In the genomic region with DNA sequence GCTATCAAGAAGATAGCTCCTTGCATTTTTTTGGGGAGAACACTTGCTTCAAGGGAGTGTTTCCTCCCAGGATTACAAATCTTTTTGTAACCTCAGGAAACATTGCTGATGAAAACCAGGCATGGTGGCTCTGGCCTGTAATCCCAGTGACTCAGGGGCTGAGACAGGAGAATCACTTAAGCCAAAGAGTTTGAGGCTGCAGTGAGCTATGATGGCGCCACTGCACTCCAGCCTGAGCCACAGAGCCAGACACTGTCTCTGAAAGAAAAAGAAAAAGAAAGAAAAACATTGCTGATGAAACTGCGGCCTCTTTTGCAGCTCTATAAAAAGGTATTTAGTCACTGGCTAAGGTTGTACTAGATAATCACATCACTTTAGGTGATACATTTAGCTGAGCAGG, we compare ENCODE assay signal across 8 cellular contexts. TPM values are rescaled to one million over a fixed set of nuclear protein-coding genes. Genes with fewer than 3 reads are reported as not detected.
DNase-seq lines count a peak whose midpoint lies in the region; ATAC-seq and TF ChIP-seq lines count a peak whose summit lies in the region.

No MANE protein-coding gene starts in this region.

- no peaks in the 10 kb centered on the region for H4K20me1 ChIP-seq in hepatocyte (ENCODE audit: insufficient read depth, poor library complexity, severe bottlenecking)

- peaks cover 16% of the 10 kb centered on the region for H3K9me3 ChIP-seq in left ventricle myocardium inferior (replicated peaks)
- H3K9me3 ChIP-seq in hepatocyte (ENCODE audit: low read depth): no peaks in the 10 kb centered on the region
- peaks cover 0 to 12% (median 4%) of the 10 kb centered on the region in 4 donors for H3K9me3 ChIP-seq in upper lobe of left lung

- H3K4me3 ChIP-seq in left ventricle myocardium inferior (no peak overlapping the region), hepatocyte (no peak overlapping the region), upper lobe of left lung (no peak overlapping the region)

- DNase-seq in left ventricle myocardium inferior (no peak), Right ventricle myocardium inferior (ENCODE audit: missing footprints) (no peak), hepatocyte (ENCODE audit: low spot score) (peak; percentile 50), upper lobe of left lung (no peak)
- DNase-seq in stimulated activated naive CD4-positive, alpha-beta T cell (lab: John Stamatoyannopoulos, UW): no peak
- no peak for DNase-seq in activated CD4-positive, alpha-beta T cell treated with anti-CD3 and anti-CD28 coated beads, Interleukin-2, amount 50 U/mL, for 48 hours

- H3K36me3 ChIP-seq in left ventricle myocardium inferior: no peaks in the 10 kb centered on the region
- no peaks in the 10 kb centered on the region for H3K36me3 ChIP-seq in hepatocyte (replicated peaks; ENCODE audit: insufficient read depth, low read depth)
- no peaks in the 10 kb centered on the region for H3K36me3 ChIP-seq in upper lobe of left lung

- no peaks in the 10 kb centered on the region for H3K79me2 ChIP-seq in hepatocyte

- peak overlapping the region; percentile 43 for H2AFZ ChIP-seq in hepatocyte

- TF ChIP-seq POLR2A in upper lobe of left lung (IDR thresholded peaks at IDR 0.05): no peak

- 37% methylated on average over 2 of the region's 2 CpGs for WGBS in hepatocyte (ENCODE audit: low lambda C conversion rate, missing lambda C conversion rate)
- WGBS in upper lobe of left lung, 2 donors: 78 to 100% methylated on average over 2 of the region's 2 CpGs

- peak overlapping the region; percentile 84 for H3K4me2 ChIP-seq in hepatocyte

- TF ChIP-seq EP300 in upper lobe of left lung (IDR thresholded peaks at IDR 0.05): no peak

- H3K9me2 ChIP-seq in hepatocyte (replicated peaks; ENCODE audit: insufficient read depth): no peaks in the 10 kb centered on the region

- H3K4me1 ChIP-seq in left ventricle myocardium inferior: peaks cover 13% of the 10 kb centered on the region
- peaks cover 6% of the 10 kb centered on the region for H3K4me1 ChIP-seq in hepatocyte (ENCODE audit: insufficient read depth)
- H3K4me1 ChIP-seq in upper lobe of left lung: peaks cover 10 to 16% (median 10%) of the 10 kb centered on the region in 4 donors

- H3K27ac ChIP-seq in left ventricle myocardium inferior (replicated peaks): peak overlapping the region; percentile 97
- H3K27ac ChIP-seq in hepatocyte: peak overlapping the region; percentile 98
- H3K27ac ChIP-seq in upper lobe of left lung: peak overlapping the region in 3 of 4 donors; percentile 97 to 99 (median 98)

- ATAC-seq in Right ventricle myocardium inferior (no peak), SK-N-SH treated with all-trans-retinoic acid at 6 μM for 48 hours (peak; percentile 25), upper lobe of left lung (ENCODE audit: low FRiP score in 2 of 2) (no peak), GM21360 (IDR thresholded peaks at IDR 0.05; ENCODE audit: unreplicated experiment) (no peak)

- H3K27me3 ChIP-seq in left ventricle myocardium inferior (ENCODE audit: low read depth): no peaks in the 10 kb centered on the region
- no peaks in the 10 kb centered on the region for H3K27me3 ChIP-seq in hepatocyte
- H3K27me3 ChIP-seq in upper lobe of left lung: no peaks in the 10 kb centered on the region

- no peak for TF ChIP-seq CTCF in left ventricle myocardium inferior (IDR thresholded peaks at IDR 0.05; ENCODE audit: borderline replicate concordance)
- TF ChIP-seq CTCF in hepatocyte (IDR thresholded peaks at IDR 0.05; ENCODE audit: poor library complexity): no peak
- no peak for TF ChIP-seq CTCF in upper lobe of left lung (IDR thresholded peaks at IDR 0.05)

- intact Hi-C loops in left ventricle myocardium inferior (cut with micrococcal nuclease) (no loop called here), Right ventricle myocardium inferior (cut with DNase I) (no loop called here)

TF ChIP-seq in SK-N-SH treated with all-trans-retinoic acid at 6 μM for 48 hours, 23 proteins besides CTCF, POLR2A, EP300 and RAD21:
- 0 out of 2 replicates have a peak, but pooled peaks have one; percentile 2 for TF ChIP-seq ZNF565 (CRISPR knock-in tag; conservative IDR thresholded peaks at IDR 0.05; ENCODE audit: low read depth)
- no peak for TF ChIP-seq ESRRG (CRISPR knock-in tag; IDR thresholded peaks at IDR 0.05)
- TF ChIP-seq, protein P1, sequence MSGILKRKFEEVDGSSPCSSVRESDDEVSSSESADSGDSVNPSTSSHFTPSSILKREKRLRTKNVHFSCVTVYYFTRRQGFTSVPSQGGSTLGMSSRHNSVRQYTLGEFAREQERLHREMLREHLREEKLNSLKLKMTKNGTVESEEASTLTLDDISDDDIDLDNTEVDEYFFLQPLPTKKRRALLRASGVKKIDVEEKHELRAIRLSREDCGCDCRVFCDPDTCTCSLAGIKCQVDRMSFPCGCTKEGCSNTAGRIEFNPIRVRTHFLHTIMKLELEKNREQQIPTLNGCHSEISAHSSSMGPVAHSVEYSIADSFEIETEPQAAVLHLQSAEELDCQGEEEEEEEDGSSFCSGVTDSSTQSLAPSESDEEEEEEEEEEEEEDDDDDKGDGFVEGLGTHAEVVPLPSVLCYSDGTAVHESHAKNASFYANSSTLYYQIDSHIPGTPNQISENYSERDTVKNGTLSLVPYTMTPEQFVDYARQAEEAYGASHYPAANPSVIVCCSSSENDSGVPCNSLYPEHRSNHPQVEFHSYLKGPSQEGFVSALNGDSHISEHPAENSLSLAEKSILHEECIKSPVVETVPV (CRISPR knock-in tag; IDR thresholded peaks at IDR 0.05): no peak
- TF ChIP-seq ARNTL (CRISPR knock-in tag; IDR thresholded peaks at IDR 0.05; ENCODE audit: borderline replicate concordance, low read depth): no peak

RNA-seq across cellular contexts. Expression of a gene that starts 7.3 kb away (rescaled TPM):
- total RNA-seq in left ventricle myocardium inferior (6,072 TPM), Right ventricle myocardium inferior (4,572 TPM), hepatocyte (under 0.01 TPM in 2 replicates), upper lobe of left lung (over 10,000 TPM in 1 of 6 donors, 1,000 to 10,000 TPM in 2, under 1 TPM in 3; under 0.01 to 14,413 (median 1,360) TPM)
- polyA plus RNA-seq in hepatocyte: not detected in 2 replicates

RNA-seq across cellular contexts. Expression of a gene that starts 18.7 kb away (rescaled TPM):
- total RNA-seq in left ventricle myocardium inferior (8.9 TPM), Right ventricle myocardium inferior (6.5 TPM), hepatocyte (21.9 and 22.2 TPM in 2 replicates), upper lobe of left lung (100 to 1,000 TPM in 2 of 6 donors, 10 to 100 TPM in 4; 21.0 to 184 (median 48.9) TPM)
- polyA plus RNA-seq in hepatocyte: 23.0 and 23.6 TPM in 2 replicates
